In the genomic region with DNA sequence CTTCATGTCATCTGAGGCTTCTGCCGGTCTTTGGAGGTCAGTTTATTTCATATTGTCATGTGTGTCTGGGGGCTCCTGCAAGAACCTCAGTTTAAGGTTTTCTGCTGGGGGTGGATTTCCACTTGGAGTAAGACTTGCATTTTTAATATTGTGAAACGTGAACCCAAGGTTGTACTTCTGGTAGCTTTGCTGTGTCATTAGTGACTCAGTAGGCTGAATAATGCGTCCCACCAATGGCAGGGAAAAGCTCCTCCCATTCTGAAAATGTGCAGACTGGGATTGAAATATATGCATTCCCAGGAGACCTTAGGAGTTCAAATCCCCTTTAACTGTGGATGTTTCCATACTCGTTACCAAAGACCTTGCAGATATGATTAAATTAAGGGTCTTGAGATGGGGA, we compare ENCODE assay signal across 1 cellular context.
TF ChIP-seq lines count a peak whose summit lies in the region.

No MANE protein-coding gene starts in this region.

TF ChIP-seq in HepG2, 621 proteins besides CTCF, POLR2A, EP300 and RAD21:
- TF ChIP-seq MED8 (CRISPR knock-in tag; IDR thresholded peaks at IDR 0.05; ENCODE audit: insufficient replicate concordance) (no peak), HNRNPL (IDR thresholded peaks at IDR 0.05; ENCODE audit: low read depth, low read length) (no peak), SP140L (CRISPR knock-in tag; IDR thresholded peaks at IDR 0.05; ENCODE audit: borderline replicate concordance) (no peak), NFE2 (CRISPR knock-in tag; IDR thresholded peaks at IDR 0.05) (no peak), NFKB2 (CRISPR knock-in tag; IDR thresholded peaks at IDR 0.05; ENCODE audit: borderline replicate concordance) (no peak), KLF9 (CRISPR knock-in tag; IDR thresholded peaks at IDR 0.05; ENCODE audit: low read depth) (no peak), ZBTB20 (CRISPR knock-in tag; IDR thresholded peaks at IDR 0.05; ENCODE audit: borderline replicate concordance, low read depth) (no peak), NR2C2 (CRISPR knock-in tag; IDR thresholded peaks at IDR 0.05; ENCODE audit: borderline replicate concordance) (no peak), TBL1XR1 (IDR thresholded peaks at IDR 0.05; ENCODE audit: borderline replicate concordance, low read length, partially characterized antibody) (no peak)
- TF ChIP-seq, protein P1, sequence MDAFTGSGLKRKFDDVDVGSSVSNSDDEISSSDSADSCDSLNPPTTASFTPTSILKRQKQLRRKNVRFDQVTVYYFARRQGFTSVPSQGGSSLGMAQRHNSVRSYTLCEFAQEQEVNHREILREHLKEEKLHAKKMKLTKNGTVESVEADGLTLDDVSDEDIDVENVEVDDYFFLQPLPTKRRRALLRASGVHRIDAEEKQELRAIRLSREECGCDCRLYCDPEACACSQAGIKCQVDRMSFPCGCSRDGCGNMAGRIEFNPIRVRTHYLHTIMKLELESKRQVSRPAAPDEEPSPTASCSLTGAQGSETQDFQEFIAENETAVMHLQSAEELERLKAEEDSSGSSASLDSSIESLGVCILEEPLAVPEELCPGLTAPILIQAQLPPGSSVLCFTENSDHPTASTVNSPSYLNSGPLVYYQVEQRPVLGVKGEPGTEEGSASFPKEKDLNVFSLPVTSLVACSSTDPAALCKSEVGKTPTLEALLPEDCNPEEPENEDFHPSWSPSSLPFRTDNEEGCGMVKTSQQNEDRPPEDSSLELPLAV (CRISPR knock-in tag; conservative IDR thresholded peaks at IDR 0.05; ENCODE audit: low read depth): no peak
- TF ChIP-seq, protein P2, sequence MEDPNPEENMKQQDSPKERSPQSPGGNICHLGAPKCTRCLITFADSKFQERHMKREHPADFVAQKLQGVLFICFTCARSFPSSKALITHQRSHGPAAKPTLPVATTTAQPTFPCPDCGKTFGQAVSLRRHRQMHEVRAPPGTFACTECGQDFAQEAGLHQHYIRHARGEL (CRISPR knock-in tag; IDR thresholded peaks at IDR 0.05): no peak
